Comparison of ENCODE assay signal across 1 cellular context in genomic region chr7:65037740-65038678, GRCh38.
TF ChIP-seq lines count a peak whose summit lies in the region.

No MANE protein-coding gene starts in this region.

TF ChIP-seq in HepG2, 621 proteins besides CTCF, POLR2A, EP300 and RAD21 (continued from another document):
- TF ChIP-seq FOXP4 (CRISPR knock-in tag; IDR thresholded peaks at IDR 0.05) (no peak), ZNF260 (CRISPR knock-in tag; IDR thresholded peaks at IDR 0.05; ENCODE audit: borderline replicate concordance, low read depth) (no peak), AGO2 (optimal IDR thresholded peaks at IDR 0.05; ENCODE audit: low read depth, low read length) (peak; percentile 48), NONO (IDR thresholded peaks at IDR 0.05) (no peak), NONO (CRISPR knock-in tag; conservative IDR thresholded peaks at IDR 0.05) (no peak), TGIF2 (CRISPR knock-in tag; IDR thresholded peaks at IDR 0.05) (no peak), KLF15 (CRISPR knock-in tag; IDR thresholded peaks at IDR 0.05; ENCODE audit: borderline replicate concordance) (no peak), ZBTB10 (CRISPR knock-in tag; IDR thresholded peaks at IDR 0.05; ENCODE audit: borderline replicate concordance) (no peak), RBFOX2 (IDR thresholded peaks at IDR 0.05; ENCODE audit: low read depth, low read length) (peak; percentile 84), PAXIP1 (CRISPR knock-in tag; conservative IDR thresholded peaks at IDR 0.05) (no peak), ZNF761 (CRISPR knock-in tag; conservative IDR thresholded peaks at IDR 0.05) (no peak), ELF4 (CRISPR knock-in tag; IDR thresholded peaks at IDR 0.05; ENCODE audit: borderline replicate concordance) (no peak)
